ENCODE assay signal across 2 cellular contexts in genomic region chr20:36604952-36605308, GRCh38.
TF ChIP-seq lines count a peak whose summit lies in the region.

No MANE protein-coding gene starts in this region.

TF ChIP-seq in GM12878, 131 proteins besides CTCF, POLR2A, EP300 and RAD21 (continues in another document):
- TF ChIP-seq JUNB (IDR thresholded peaks at IDR 0.05): no peak; the same call in 1 of the 2 replicates
- peak; percentile 81 for TF ChIP-seq MTA2 (IDR thresholded peaks at IDR 0.05; ENCODE audit: low read depth)
- peak; percentile 51 for TF ChIP-seq NR2F1 (conservative IDR thresholded peaks at IDR 0.05)
- TF ChIP-seq CREB1 (IDR thresholded peaks at IDR 0.05; ENCODE audit: low read depth): 0 out of 2 replicates have a peak, but pooled peaks have one; percentile 56
- no peak; the same call in 1 of the 2 replicates for TF ChIP-seq POLR2AphosphoS5 (IDR thresholded peaks at IDR 0.05; ENCODE audit: low read length)
- no peak for TF ChIP-seq ZSCAN29 (IDR thresholded peaks at IDR 0.05)
- TF ChIP-seq RUNX3 (IDR thresholded peaks at IDR 0.05; ENCODE audit: low read length): 0 out of 2 replicates have a peak, but pooled peaks have one; percentile 11
- no peak for TF ChIP-seq PKNOX1 (IDR thresholded peaks at IDR 0.05)
- peak; percentile 81 for TF ChIP-seq EED (IDR thresholded peaks at IDR 0.05; ENCODE audit: low read depth)
- no peak for TF ChIP-seq HCFC1 (IDR thresholded peaks at IDR 0.05; ENCODE audit: low read length)
- 0 out of 2 replicates have a peak, but pooled peaks have one; percentile 39 for TF ChIP-seq TCF12 (IDR thresholded peaks at IDR 0.05; ENCODE audit: low read depth, low read length)
- 0 out of 2 replicates have a peak, but pooled peaks have one; percentile 19 for TF ChIP-seq TAF1 (IDR thresholded peaks at IDR 0.05; ENCODE audit: borderline replicate concordance, low read depth, low read length)
- TF ChIP-seq MTA3 (IDR thresholded peaks at IDR 0.05; ENCODE audit: borderline replicate concordance, low read length): peak; percentile 89; the same call in 1 of the 2 replicates
- peak; percentile 76 to 83; a peak in 2 of 4 replicates for TF ChIP-seq IKZF2 (IDR thresholded peaks at IDR 0.05)
- TF ChIP-seq RAD51 (IDR thresholded peaks at IDR 0.05): peak; percentile 38; the same call in 1 of the 2 replicates
- peak; percentile 96 for TF ChIP-seq SPI1 (IDR thresholded peaks at IDR 0.05; ENCODE audit: borderline replicate concordance, insufficient read depth, low read depth, low read length)
- TF ChIP-seq SMAD1 (IDR thresholded peaks at IDR 0.05; ENCODE audit: low read depth, partially characterized antibody): no peak
- TF ChIP-seq CHD4 (IDR thresholded peaks at IDR 0.05): no peak
- TF ChIP-seq BCL11A (IDR thresholded peaks at IDR 0.05; ENCODE audit: low read depth, low read length): peak; percentile 7; the same call in 1 of the 2 replicates
- TF ChIP-seq TBL1XR1 (IDR thresholded peaks at IDR 0.05; ENCODE audit: low read depth, low read length): peak; percentile 49; the same call in 1 of the 2 replicates
- peak; percentile 73 for TF ChIP-seq MEF2B (IDR thresholded peaks at IDR 0.05; ENCODE audit: partially characterized antibody, poor library complexity, severe bottlenecking)
- peak; percentile 38; the same call in 1 of the 2 replicates for TF ChIP-seq PML (IDR thresholded peaks at IDR 0.05; ENCODE audit: low read length)
- TF ChIP-seq BCL3 (IDR thresholded peaks at IDR 0.05; ENCODE audit: borderline replicate concordance, insufficient read depth, low read depth, low read length, poor library complexity, severe bottlenecking): no peak
- no peak for TF ChIP-seq MYC (IDR thresholded peaks at IDR 0.05; ENCODE audit: insufficient read depth, insufficient read length, insufficient replicate concordance, low read length, severe bottlenecking)
- peak; percentile 75; the same call in 1 of the 2 replicates for TF ChIP-seq MXI1 (IDR thresholded peaks at IDR 0.05; ENCODE audit: low read depth, low read length)
- TF ChIP-seq POU2F2 (IDR thresholded peaks at IDR 0.05; ENCODE audit: borderline replicate concordance, low read depth, low read length): peak; percentile 64; the same call in 2 of the 3 replicates
- peak in 1 of 2 experiments; percentile 56; a peak in 2 of 4 replicates for TF ChIP-seq ETV6 (conservative IDR thresholded peaks at IDR 0.05 in 1 of 2, IDR thresholded peaks at IDR 0.05 in 1 of 2; ENCODE audit: borderline replicate concordance in 1 of 2, low read depth in 1 of 2)
- peak; percentile 59; the same call in 1 of the 2 replicates for TF ChIP-seq CREM (IDR thresholded peaks at IDR 0.05; ENCODE audit: low read depth)
- TF ChIP-seq ZNF687 (IDR thresholded peaks at IDR 0.05): peak; percentile 95

TF ChIP-seq in HepG2, 621 proteins besides CTCF, POLR2A, EP300 and RAD21 (continues in another document):
- TF ChIP-seq ZNF510 (CRISPR knock-in tag; IDR thresholded peaks at IDR 0.05; ENCODE audit: low read depth) (no peak; the same call in 1 of the 2 replicates), ZBTB7B (CRISPR knock-in tag; IDR thresholded peaks at IDR 0.05) (no peak), ZNF160 (CRISPR knock-in tag; IDR thresholded peaks at IDR 0.05) (no peak), SMAD1 (CRISPR knock-in tag; IDR thresholded peaks at IDR 0.05; ENCODE audit: borderline replicate concordance, low read depth) (no peak), ZNF253 (CRISPR knock-in tag; IDR thresholded peaks at IDR 0.05; ENCODE audit: borderline replicate concordance) (0 out of 2 replicates have a peak, but pooled peaks have one; percentile 72), NFIB (CRISPR knock-in tag; IDR thresholded peaks at IDR 0.05; ENCODE audit: borderline replicate concordance) (0 out of 2 replicates have a peak, but pooled peaks have one; percentile 84), ZNF687 (CRISPR knock-in tag; IDR thresholded peaks at IDR 0.05) (no peak), ZBTB2 (CRISPR knock-in tag; IDR thresholded peaks at IDR 0.05; ENCODE audit: low read depth) (no peak), ZXDC (CRISPR knock-in tag; IDR thresholded peaks at IDR 0.05) (no peak), ZNF468 (CRISPR knock-in tag; IDR thresholded peaks at IDR 0.05) (0 out of 2 replicates have a peak, but pooled peaks have one; percentile 72), ZNF614 (CRISPR knock-in tag; IDR thresholded peaks at IDR 0.05; ENCODE audit: borderline replicate concordance) (no peak), ZNF318 (CRISPR knock-in tag; IDR thresholded peaks at IDR 0.05) (no peak), ZNF136 (CRISPR knock-in tag; IDR thresholded peaks at IDR 0.05; ENCODE audit: low read depth) (no peak), THAP8 (CRISPR knock-in tag; IDR thresholded peaks at IDR 0.05; ENCODE audit: borderline replicate concordance) (0 out of 2 replicates have a peak, but pooled peaks have one; percentile 61), ZNF543 (CRISPR knock-in tag; IDR thresholded peaks at IDR 0.05) (0 out of 2 replicates have a peak, but pooled peaks have one; percentile 80), ZGPAT (CRISPR knock-in tag; IDR thresholded peaks at IDR 0.05) (no peak), E2F2 (CRISPR knock-in tag; IDR thresholded peaks at IDR 0.05; ENCODE audit: borderline replicate concordance) (no peak), FLYWCH1 (CRISPR knock-in tag; IDR thresholded peaks at IDR 0.05) (no peak)
